In genomic region chr15:87981969-87982368, GRCh38 we compare ENCODE assay signal across 24 cellular contexts.
DNase-seq lines count a peak whose midpoint lies in the region; ATAC-seq, FAIRE-seq and TF ChIP-seq lines count a peak whose summit lies in the region.
"Had no signal": no experiment of that assay in that cellular context is flagged by ENCODE, and none has a peak within 500 bp of the region (broad histone marks: within the 10 kb centered on the region; RNA-seq: fewer than 3 reads in every experiment).

No MANE protein-coding gene starts in this region.

- H3K9me3 Mint-ChIP-seq in astrocyte (ENCODE audit: unreplicated experiment) (peaks cover 9% of the 10 kb centered on the region), nephron (no peaks in the 10 kb centered on the region)
- H3K9me3 Mint-ChIP-seq in activated CD4-positive, alpha-beta memory T cell treated with anti-CD3 and anti-CD28 coated beads, Interleukin-2, amount 10 ng/mL, durations not matched to agents 7 days and 5 days, result no peaks in the 10 kb centered on the region

- POLR2A ChIA-PET in activated CD4-positive, alpha-beta memory T cell treated with anti-CD3 and anti-CD28 coated beads, Interleukin-2, amount 10 ng/mL, durations not matched to agents 7 days and 5 days (lab: Charles Lee), result no interaction called here

- H3K4me3 Mint-ChIP-seq in astrocyte (ENCODE audit: unreplicated experiment), result no peak overlapping the region
- peak overlapping the region in 1 of 3 experiments; percentile 50 for H3K4me3 Mint-ChIP-seq in nephron
- H3K4me3 Mint-ChIP-seq in activated CD4-positive, alpha-beta memory T cell treated with anti-CD3 and anti-CD28 coated beads, Interleukin-2, amount 10 ng/mL, durations not matched to agents 7 days and 5 days, result no peak overlapping the region
- H3K4me3 Mint-ChIP-seq: CD4-positive, alpha-beta memory T cell had no signal

- TF ChIP-seq CTCF in astrocyte (IDR thresholded peaks at IDR 0.05; ENCODE audit: insufficient read depth, low read depth, low read length) (no peak), nephron (IDR thresholded peaks at IDR 0.05; ENCODE audit: unreplicated experiment in 3 of 3) (no peak), tibial artery (IDR thresholded peaks at IDR 0.05) (no peak)

- H3K27me3 ChIP-seq in astrocyte (ENCODE audit: insufficient read depth, low read length), result no peaks in the 10 kb centered on the region
- H3K27me3 ChIP-seq in tibial artery, result no peaks in the 10 kb centered on the region
- H3K27me3 ChIP-seq: BLaER1 treated with 17β-estradiol and CSF1 and Interleukin-3, amounts not matched to agents 10 nM and 100 nM had no signal

- no peak for FAIRE-seq in astrocyte (lab: Jason Lieb, UNC)
- FAIRE-seq: A549, GM18507, H54 had no signal

- CTCF ChIA-PET in activated CD4-positive, alpha-beta memory T cell treated with anti-CD3 and anti-CD28 coated beads, Interleukin-2, amount 10 ng/mL, durations not matched to agents 7 days and 5 days (lab: Charles Lee), result no interaction called here

- no peaks in the 10 kb centered on the region for H4K20me1 ChIP-seq in astrocyte (ENCODE audit: insufficient read depth, low read length)
- H4K20me1 ChIP-seq: BLaER1 treated with 17β-estradiol and CSF1 and Interleukin-3, amounts not matched to agents 10 nM and 100 nM had no signal

- no peak overlapping the region for H3K4me3 ChIP-seq in astrocyte (ENCODE audit: insufficient read depth, low read depth, low read length)
- H3K4me3 ChIP-seq in tibial artery, result no peak overlapping the region
- H3K4me3 ChIP-seq: A549; BLaER1 treated with 17β-estradiol and CSF1 and Interleukin-3, amounts not matched to agents 10 nM and 100 nM had no signal

- H3K9me3 ChIP-seq in astrocyte (ENCODE audit: insufficient read depth, low read depth, low read length) (no peaks in the 10 kb centered on the region), tibial artery (no peaks in the 10 kb centered on the region)
- H3K9me3 ChIP-seq: A549; BLaER1 treated with 17β-estradiol and CSF1 and Interleukin-3, amounts not matched to agents 10 nM and 100 nM had no signal

- H3K4me1 Mint-ChIP-seq in astrocyte (ENCODE audit: low read depth, unreplicated experiment) (no peaks in the 10 kb centered on the region), nephron (peaks cover 31% of the 10 kb centered on the region)
- no peaks in the 10 kb centered on the region for H3K4me1 Mint-ChIP-seq in activated CD4-positive, alpha-beta memory T cell treated with anti-CD3 and anti-CD28 coated beads, Interleukin-2, amount 10 ng/mL, durations not matched to agents 7 days and 5 days
- H3K4me1 Mint-ChIP-seq: CD4-positive, alpha-beta memory T cell had no signal

- H3K27me3 Mint-ChIP-seq in astrocyte (ENCODE audit: low read depth, unreplicated experiment), result peaks cover 18% of the 10 kb centered on the region
- H3K27me3 Mint-ChIP-seq in nephron (ENCODE audit: low read depth), result peaks cover 15% of the 10 kb centered on the region
- H3K27me3 Mint-ChIP-seq in activated CD4-positive, alpha-beta memory T cell treated with anti-CD3 and anti-CD28 coated beads, Interleukin-2, amount 10 ng/mL, durations not matched to agents 7 days and 5 days, result no peaks in the 10 kb centered on the region

- no peak overlapping the region for H3K9ac ChIP-seq in astrocyte (ENCODE audit: low read length)
- H3K9ac ChIP-seq: BLaER1 treated with 17β-estradiol and CSF1 and Interleukin-3, amounts not matched to agents 10 nM and 100 nM had no signal

- H3K27ac ChIP-seq in astrocyte (ENCODE audit: low read depth, low read length) (no peak overlapping the region), tibial artery (peak overlapping the region; percentile 71 to 77), caudate nucleus (ENCODE audit: low read depth, low read length) (no peak overlapping the region)
- H3K27ac ChIP-seq: A549; BLaER1 treated with 17β-estradiol and CSF1 and Interleukin-3, amounts not matched to agents 10 nM and 100 nM had no signal

- intact Hi-C loops in tibial artery (cut with DNase I; ENCODE audit: low total_unique reads), result no loop called here

- H3K36me3 ChIP-seq in astrocyte (ENCODE audit: insufficient read depth, low read length) (no peaks in the 10 kb centered on the region), tibial artery (no peaks in the 10 kb centered on the region)
- H3K36me3 ChIP-seq: BLaER1 treated with 17β-estradiol and CSF1 and Interleukin-3, amounts not matched to agents 10 nM and 100 nM had no signal

- peaks cover 2% of the 10 kb centered on the region for H3K36me3 Mint-ChIP-seq in astrocyte (ENCODE audit: low read depth, unreplicated experiment)
- H3K36me3 Mint-ChIP-seq in nephron (ENCODE audit: low read depth), result no peaks in the 10 kb centered on the region
- no peaks in the 10 kb centered on the region for H3K36me3 Mint-ChIP-seq in activated CD4-positive, alpha-beta memory T cell treated with anti-CD3 and anti-CD28 coated beads, Interleukin-2, amount 10 ng/mL, durations not matched to agents 7 days and 5 days (ENCODE audit: low read depth)
- H3K36me3 Mint-ChIP-seq: CD4-positive, alpha-beta memory T cell had no signal

- H3K79me2 ChIP-seq in astrocyte (ENCODE audit: insufficient read depth, low read length), result no peaks in the 10 kb centered on the region

- peak; percentile 23 for DNase-seq in astrocyte (ENCODE audit: low read depth)
- DNase-seq in fibroblast of peridontal ligament (ENCODE audit: extremely low read depth), result peak; percentile 1
- DNase-seq in tibial artery, result peak; percentile 33 to 77
- no peak for DNase-seq in activated CD4-positive, alpha-beta memory T cell treated with anti-CD3 and anti-CD28 coated beads, Interleukin-2, amount 10 ng/mL, durations not matched to agents 7 days and 5 days
- DNase-seq in caudate nucleus (lab: John Stamatoyannopoulos, UW), result no peak
- DNase-seq: AML-193; CD4-positive, alpha-beta memory T cell; COR-L47; DMS53; Karpas-422; NCI-H1092; NCI-H1417 treated with DMSO at 0.1 percent for 48 hours; NCI-H1694 treated with DMSO at 0.1 percent for 48 hours; NCI-H2081; NCI-H2227 treated with DMSO at 0.1 percent for 48 hours; NCI-H526 treated with DMSO at 0.1 percent for 48 hours; RPMI8226; SHP77 treated with DMSO at 0.1 percent for 48 hours had no signal

- no peak overlapping the region for H3K4me2 ChIP-seq in astrocyte (ENCODE audit: low read length)
- H3K4me2 ChIP-seq: A549; BLaER1 treated with 17β-estradiol and CSF1 and Interleukin-3, amounts not matched to agents 10 nM and 100 nM had no signal

- H2AFZ ChIP-seq in astrocyte (ENCODE audit: low read depth, low read length), result no peak overlapping the region

- H3K27ac Mint-ChIP-seq in astrocyte (ENCODE audit: unreplicated experiment) (no peak overlapping the region), nephron (peak overlapping the region in 2 of 3 experiments; percentile 94 to 97)
- H3K27ac Mint-ChIP-seq in activated CD4-positive, alpha-beta memory T cell treated with anti-CD3 and anti-CD28 coated beads, Interleukin-2, amount 10 ng/mL, durations not matched to agents 7 days and 5 days, result no peak overlapping the region
- H3K27ac Mint-ChIP-seq: CD4-positive, alpha-beta memory T cell had no signal

- H3K4me1 ChIP-seq in astrocyte (ENCODE audit: insufficient read depth, low read length), result no peaks in the 10 kb centered on the region
- peaks cover 0 to 56% (median 15%) of the 10 kb centered on the region in 4 donors for H3K4me1 ChIP-seq in tibial artery
- H3K4me1 ChIP-seq: A549 had no signal

- no peak for ATAC-seq in HG03108 (IDR thresholded peaks at IDR 0.05; ENCODE audit: unreplicated experiment)
- ATAC-seq: A549 had no signal

Comparison
In these comparisons a context has a peak if more than half of its experiments do, and no peak if none do; other contexts are left out.
1. DNase-seq: peak in astrocyte (single experiment), fibroblast of peridontal ligament (single experiment) and tibial artery (2 of 2); none in activated CD4-positive, alpha-beta memory T cell treated with anti-CD3 and anti-CD28 coated beads, Interleukin-2, amount 10 ng/mL, durations not matched to agents 7 days and 5 days (single experiment) and caudate nucleus (0 of 61).
2. H3K27ac ChIP-seq: peak in tibial artery (2 of 2); none in astrocyte (single experiment) and caudate nucleus (single experiment).
3. H3K27ac Mint-ChIP-seq: peak in nephron (2 of 3); none in astrocyte (single experiment) and activated CD4-positive, alpha-beta memory T cell treated with anti-CD3 and anti-CD28 coated beads, Interleukin-2, amount 10 ng/mL, durations not matched to agents 7 days and 5 days (single experiment).